In genomic region chr9:16794871-16795639, GRCh38 we compare ENCODE assay signal across 13 cellular contexts.
DNase-seq lines count a peak whose midpoint lies in the region; ATAC-seq and TF ChIP-seq lines count a peak whose summit lies in the region.
"Had no signal": no experiment of that assay in that cellular context is flagged by ENCODE, and none has a peak within 500 bp of the region (broad histone marks: within the 10 kb centered on the region; RNA-seq: fewer than 3 reads in every experiment).

No MANE protein-coding gene starts in this region.

- H3K27ac ChIP-seq in osteoblast (ENCODE audit: low read depth, low read length): peak overlapping the region; percentile 74
- H3K27ac ChIP-seq in mammary epithelial cell (ENCODE audit: insufficient read depth, low read depth, low read length): no peak overlapping the region

- peak; percentile 92 for DNase-seq in AG09309 (ENCODE audit: low read depth)
- DNase-seq in RPMI7951 (ENCODE audit: low read depth): peak; percentile 84
- peak; percentile 85 for DNase-seq in fibroblast of villous mesenchyme (ENCODE audit: low read depth)
- peak; percentile 66 for DNase-seq in osteoblast (ENCODE audit: insufficient read length, low spot score, missing footprints)
- no peak for DNase-seq in DMS 273 treated with DMSO at 0.1 percent for 48 hours (lab: John Stamatoyannopoulos, UW)
- DNase-seq in mammary epithelial cell: no peak
- no peak for DNase-seq in OCI-M2 (lab: John Stamatoyannopoulos, UW; ENCODE audit: unreplicated experiment)
- DNase-seq: caudate nucleus; head of caudate nucleus; naive thymus-derived CD4-positive, alpha-beta T cell; NCI-H1436 treated with DMSO at 0.1 percent for 48 hours; stimulated activated CD4-positive, alpha-beta T cell treated with anti-CD3 and anti-CD28 coated beads, Interleukin-4, amount 100 ng/mL, for 1 hour had no signal

- H2AFZ ChIP-seq in osteoblast (ENCODE audit: low read length): peak overlapping the region; percentile 8
- no peak overlapping the region for H2AFZ ChIP-seq in mammary epithelial cell (ENCODE audit: low read depth, low read length)

- intact Hi-C loops in mammary epithelial cell (cut with micrococcal nuclease): no loop called here

- no peak overlapping the region for H3K9ac ChIP-seq in mammary epithelial cell (ENCODE audit: insufficient read depth, low read length)

- no peaks in the 10 kb centered on the region for H3K27me3 ChIP-seq in osteoblast (ENCODE audit: insufficient read depth, low read length)
- H3K27me3 ChIP-seq in mammary epithelial cell (ENCODE audit: insufficient read depth, low read length): no peaks in the 10 kb centered on the region

- H3K4me1 ChIP-seq in osteoblast (ENCODE audit: insufficient read depth, low read length) (peaks cover 25% of the 10 kb centered on the region), mammary epithelial cell (ENCODE audit: insufficient read depth, low read length) (no peaks in the 10 kb centered on the region)

- peaks cover 81% of the 10 kb centered on the region for H3K79me2 ChIP-seq in osteoblast (ENCODE audit: insufficient read depth, low read length)
- H3K79me2 ChIP-seq in mammary epithelial cell (ENCODE audit: insufficient read depth, low read length): no peaks in the 10 kb centered on the region

- no TSS peak for BruUV-seq in mammary epithelial cell (replicated peaks; lab: Mats Ljungman, UMichigan)

- no peak for TF ChIP-seq CTCF in AG09309 (IDR thresholded peaks at IDR 0.05; ENCODE audit: control insufficient read depth, insufficient read depth, low read depth, low read length, missing control alignments)
- no peak for TF ChIP-seq CTCF in fibroblast of villous mesenchyme (IDR thresholded peaks at IDR 0.05; ENCODE audit: insufficient read depth, low read depth, low read length)
- TF ChIP-seq CTCF in osteoblast (IDR thresholded peaks at IDR 0.05; ENCODE audit: extremely low read depth, low read depth, low read length): no peak
- no peak for TF ChIP-seq CTCF in mammary epithelial cell (conservative IDR thresholded peaks at IDR 0.05 in 1 of 2, IDR thresholded peaks at IDR 0.05 in 1 of 2; ENCODE audit: extremely low read depth in 1 of 2, insufficient read depth in 1 of 2, low read depth in 1 of 2, low read length in 2 of 2)

- in situ Hi-C loops in mammary epithelial cell (cut with MboI; ENCODE audit: low sequenced_read_pairs in 2 of 2): no loop called here

- no peak for ATAC-seq in GM19395 (IDR thresholded peaks at IDR 0.05; ENCODE audit: unreplicated experiment)
- ATAC-seq: naive thymus-derived CD4-positive, alpha-beta T cell had no signal

- dilution Hi-C loops in mammary epithelial cell (cut with HindIII; ENCODE audit: low sequenced_read_pairs): no loop called here

- H4K20me1 ChIP-seq in osteoblast (ENCODE audit: insufficient read depth, low read length) (peaks cover 2% of the 10 kb centered on the region), mammary epithelial cell (ENCODE audit: insufficient read depth, low read length) (no peaks in the 10 kb centered on the region)

- H3K9me3 ChIP-seq in osteoblast (ENCODE audit: low read depth, low read length): no peaks in the 10 kb centered on the region
- H3K9me3 ChIP-seq in mammary epithelial cell (replicated peaks; ENCODE audit: insufficient read depth, low read length): no peaks in the 10 kb centered on the region

- 58% methylated on average over 8 of the region's 9 CpGs for WGBS in mammary epithelial cell (ENCODE audit: low coverage, missing lambda C conversion rate)

- H3K4me2 ChIP-seq in osteoblast (ENCODE audit: insufficient read depth, low read length) (peak overlapping the region; percentile 63), mammary epithelial cell (ENCODE audit: insufficient read depth, low read depth, low read length) (no peak overlapping the region)

- CTCF ChIA-PET in mammary epithelial cell (lab: Charles Lee; ENCODE audit: low non-redundant PET): interaction anchor here (0.6 kb wide), 1 partner anchor 74 kb away, joined by 3 read pairs; no protein-coding TSS in a partner anchor

- H3K4me3 ChIP-seq in AG09309 (ENCODE audit: control insufficient read depth, low read depth, low read length): no peak overlapping the region
- H3K4me3 ChIP-seq in fibroblast of villous mesenchyme (ENCODE audit: low read depth, low read length): no peak overlapping the region
- H3K4me3 ChIP-seq in osteoblast (ENCODE audit: insufficient read depth, low read length): peak overlapping the region; percentile 1
- H3K4me3 ChIP-seq in mammary epithelial cell (replicated peaks in 1 of 3; ENCODE audit: insufficient read depth in 1 of 3, low read depth in 2 of 3, low read length in 3 of 3): no peak overlapping the region

- H3K36me3 ChIP-seq in osteoblast (ENCODE audit: insufficient read depth, low read length): no peaks in the 10 kb centered on the region
- no peaks in the 10 kb centered on the region for H3K36me3 ChIP-seq in mammary epithelial cell (ENCODE audit: insufficient read depth, low read length)

Comparison
In these comparisons a context has a peak if more than half of its experiments do, and no peak if none do; other contexts are left out.
1. DNase-seq: peak in AG09309 (single experiment), RPMI7951 (single experiment), fibroblast of villous mesenchyme (single experiment) and osteoblast (single experiment); none in DMS 273 treated with DMSO at 0.1 percent for 48 hours (single experiment), mammary epithelial cell (single experiment) and OCI-M2 (single experiment).